Comparison of ENCODE assay signal across 8 cellular contexts in the genomic region with DNA sequence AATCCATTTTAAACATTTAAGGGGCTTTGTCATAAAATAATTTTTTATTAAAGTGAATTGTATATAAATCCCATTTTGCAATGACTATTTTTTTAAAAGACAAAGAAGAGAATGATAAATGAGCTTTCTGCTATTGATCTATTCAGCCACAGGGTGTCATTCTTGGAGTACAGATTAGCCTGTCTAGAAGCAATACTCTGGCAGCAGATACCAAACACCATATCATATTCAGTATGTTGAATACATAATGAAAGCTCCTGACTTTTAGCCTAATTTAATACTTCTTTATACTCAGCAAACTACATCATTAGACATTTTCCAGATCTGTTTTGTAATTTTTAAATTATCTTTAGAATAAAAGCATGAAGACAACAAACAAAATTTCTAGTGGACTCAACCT.
A peak's percentile ranks its signal among the peaks of the same experiment; 100 is the strongest.
DNase-seq lines count a peak whose midpoint lies in the region; ATAC-seq, FAIRE-seq and TF ChIP-seq lines count a peak whose summit lies in the region.

No MANE protein-coding gene starts in this region.

- no peak overlapping the region for H2AFZ ChIP-seq in HepG2 (ENCODE audit: low read length)
- no peak overlapping the region for H2AFZ ChIP-seq in neuronal stem cell (ENCODE audit: low read length)

- no TSS peak for BruUV-seq in HepG2 (replicated peaks; lab: Mats Ljungman, UMichigan)

- ATAC-seq in HepG2 (peak; percentile 75), HG02588 (IDR thresholded peaks at IDR 0.05; ENCODE audit: unreplicated experiment) (no peak), HG03175 (IDR thresholded peaks at IDR 0.05; ENCODE audit: unreplicated experiment) (no peak)

- H2BK12ac ChIP-seq in neuronal stem cell (ENCODE audit: low read length) = no peak overlapping the region

- no peaks in the 10 kb centered on the region for H3K79me2 ChIP-seq in HepG2 (ENCODE audit: insufficient read depth, low read length)

- FAIRE-seq in HepG2 (lab: Jason Lieb, UNC) = no peak

- no peak overlapping the region for H3K23ac ChIP-seq in neuronal stem cell (ENCODE audit: low read depth, low read length, poor library complexity)

- H2BK15ac ChIP-seq in neuronal stem cell (ENCODE audit: low read length) = no peak overlapping the region

- no peak overlapping the region for H3K4ac ChIP-seq in neuronal stem cell (ENCODE audit: low read length)

- no peaks in the 10 kb centered on the region for H3K9me3 ChIP-seq in HepG2 (ENCODE audit: low read length)
- no peaks in the 10 kb centered on the region for H3K9me3 ChIP-seq in sigmoid colon
- no peaks in the 10 kb centered on the region for H3K9me3 ChIP-seq in neuronal stem cell (replicated peaks in 1 of 2; ENCODE audit: control insufficient read depth in 2 of 2, insufficient read depth in 1 of 2, low read depth in 1 of 2, low read length in 2 of 2)

- H3K36me3 ChIP-seq in HepG2 (replicated peaks in 1 of 2; ENCODE audit: control insufficient read depth in 1 of 2, insufficient read depth in 2 of 2, low read length in 2 of 2) (no peaks in the 10 kb centered on the region), sigmoid colon (no peaks in the 10 kb centered on the region), neuronal stem cell (replicated peaks in 1 of 2; ENCODE audit: control insufficient read depth in 2 of 2, insufficient read depth in 2 of 2, low read length in 2 of 2) (no peaks in the 10 kb centered on the region)

- POLR2A ChIA-PET in HepG2 (lab: Yijun Ruan, JAX) = no interaction called here

- no peak overlapping the region for H2BK5ac ChIP-seq in neuronal stem cell (ENCODE audit: low read length)

- H3K27me3 ChIP-seq in HepG2 (ENCODE audit: control insufficient read depth in 1 of 2, insufficient read depth in 2 of 2, low read length in 2 of 2) (no peaks in the 10 kb centered on the region), sigmoid colon (no peaks in the 10 kb centered on the region), neuronal stem cell (ENCODE audit: control insufficient read depth in 3 of 3, insufficient read depth in 3 of 3, low read depth in 1 of 3, low read length in 3 of 3) (no peaks in the 10 kb centered on the region)

- no peak for TF ChIP-seq EP300 in HepG2 (IDR thresholded peaks at IDR 0.05; ENCODE audit: low read depth in 2 of 2, low read length in 2 of 2)
- no peak for TF ChIP-seq EP300 in HepG2 (CRISPR knock-in tag; IDR thresholded peaks at IDR 0.05; ENCODE audit: borderline replicate concordance)
- TF ChIP-seq EP300 in sigmoid colon (IDR thresholded peaks at IDR 0.05) = no peak

- H4K20me1 ChIP-seq in HepG2 (ENCODE audit: insufficient read depth, low read length) = no peaks in the 10 kb centered on the region

- intact Hi-C loops in HepG2 (cut with micrococcal nuclease; ENCODE audit: unreplicated experiment) (loop anchor here (1.0 to 5.0 kb wide), 5 partner anchors 202 to 729 kb away; no protein-coding TSS in a partner anchor), sigmoid colon (cut with DNase I) (loop anchor here (5.0 kb wide), 1 partner anchor 572 kb away; no protein-coding TSS in a partner anchor)

- TF ChIP-seq CTCF in GM10266 (IDR thresholded peaks at IDR 0.05; ENCODE audit: control insufficient read depth, insufficient read depth, low read depth, missing control alignments) (peak; percentile 29), HepG2 (CRISPR knock-in tag; IDR thresholded peaks at IDR 0.05) (peak; percentile 51), sigmoid colon (IDR thresholded peaks at IDR 0.05) (peak in 2 of 4 experiments; percentile 18 to 33)

- in situ Hi-C loops in T47D (cut with HindIII; ENCODE audit: low pct_unique_long_range_greater_than_20kb, low sequenced_read_pairs) = no loop called here
- in situ Hi-C loops in HepG2 (cut with HindIII; ENCODE audit: extremely low pct_ligation_motif_present, low pct_unique_long_range_greater_than_20kb) = loop anchor here (5.0 to 10.0 kb wide), 3 partner anchors 199 to 572 kb away; a partner anchor contains a TSS

- CTCF ChIA-PET in HepG2 (lab: Yijun Ruan, JAX; ENCODE audit: low intra/inter-chr PET ratio, low total read pairs) = interaction anchor here (0.9 to 1.7 kb wide), 4 partner anchors 202 to 570 kb away, joined by 3 to 19 read pairs (median 4); no protein-coding TSS in a partner anchor

- no peak overlapping the region for H2AK5ac ChIP-seq in neuronal stem cell (ENCODE audit: low read depth, low read length)

- H3K4me1 ChIP-seq in HepG2 (ENCODE audit: insufficient read depth, low read length) (no peaks in the 10 kb centered on the region), sigmoid colon (no peaks in the 10 kb centered on the region), neuronal stem cell (ENCODE audit: control insufficient read depth in 2 of 2, insufficient read depth in 1 of 2, low read depth in 1 of 2, low read length in 2 of 2) (peaks cover 0 to 2% of the 10 kb centered on the region in 2 donors)

- H3K4me2 ChIP-seq in HepG2 (ENCODE audit: low read depth, low read length) (no peak overlapping the region), neuronal stem cell (ENCODE audit: insufficient read depth, low read length, poor library complexity, severe bottlenecking) (no peak overlapping the region)

- TF ChIP-seq POLR2A in HepG2 (IDR thresholded peaks at IDR 0.05; ENCODE audit: insufficient read depth in 1 of 2, low read depth in 2 of 2, low read length in 2 of 2) (no peak), sigmoid colon (IDR thresholded peaks at IDR 0.05) (no peak)

- no peak overlapping the region for H3K14ac ChIP-seq in neuronal stem cell (ENCODE audit: low read length)

- H2BK120ac ChIP-seq in neuronal stem cell (ENCODE audit: low read depth, low read length) = no peak overlapping the region

- no peak overlapping the region for H4K91ac ChIP-seq in neuronal stem cell (ENCODE audit: low read depth, low read length, poor library complexity)

- H3K27ac ChIP-seq in HepG2 (ENCODE audit: extremely low read length, insufficient read depth, low read length) (no peak overlapping the region), sigmoid colon (no peak overlapping the region), neuronal stem cell (replicated peaks; ENCODE audit: low read length) (no peak overlapping the region)

- H3K9ac ChIP-seq in HepG2 (ENCODE audit: insufficient read depth, low read depth, low read length) (no peak overlapping the region), neuronal stem cell (ENCODE audit: low read depth, low read length, poor library complexity) (no peak overlapping the region)

- H3K79me1 ChIP-seq in neuronal stem cell (ENCODE audit: low read depth, low read length) = no peaks in the 10 kb centered on the region

- H3K4me3 ChIP-seq in HepG2 (replicated peaks in 1 of 3; ENCODE audit: insufficient read depth in 1 of 3, low read depth in 2 of 3, low read length in 3 of 3) (no peak overlapping the region), sigmoid colon (no peak overlapping the region), neuronal stem cell (ENCODE audit: low read length in 2 of 2) (no peak overlapping the region)

- H3K18ac ChIP-seq in neuronal stem cell (ENCODE audit: low read length) = no peak overlapping the region

- H4K8ac ChIP-seq in neuronal stem cell (ENCODE audit: low read depth, low read length) = no peak overlapping the region

- no peak for TF ChIP-seq RAD21 in HepG2 (CRISPR knock-in tag; IDR thresholded peaks at IDR 0.05)

- DNase-seq in GM10266 (ENCODE audit: extremely low spot score) = no peak
- peak; percentile 19 to 25 for DNase-seq in NCI-H2081 (lab: John Stamatoyannopoulos, UW)
- peak; percentile 6 to 62 for DNase-seq in T47D (ENCODE audit: low read depth in 1 of 2, low spot score in 1 of 2)
- peak; percentile 15 for DNase-seq in HepG2 (ENCODE audit: low spot score)
- no peak for DNase-seq in sigmoid colon
- no peak for DNase-seq in neuronal stem cell (ENCODE audit: low spot score)

TF ChIP-seq in HepG2, 621 proteins besides CTCF, POLR2A, EP300 and RAD21:
- TF ChIP-seq STAG1 (CRISPR knock-in tag; IDR thresholded peaks at IDR 0.05) (peak; percentile 74), SP4 (CRISPR knock-in tag; IDR thresholded peaks at IDR 0.05) (no peak), SMC3 (IDR thresholded peaks at IDR 0.05; ENCODE audit: low read length) (peak; percentile 59; the same call in 1 of the 2 replicates), SIN3B (IDR thresholded peaks at IDR 0.05; ENCODE audit: low read length) (no peak)
- TF ChIP-seq, protein P1, sequence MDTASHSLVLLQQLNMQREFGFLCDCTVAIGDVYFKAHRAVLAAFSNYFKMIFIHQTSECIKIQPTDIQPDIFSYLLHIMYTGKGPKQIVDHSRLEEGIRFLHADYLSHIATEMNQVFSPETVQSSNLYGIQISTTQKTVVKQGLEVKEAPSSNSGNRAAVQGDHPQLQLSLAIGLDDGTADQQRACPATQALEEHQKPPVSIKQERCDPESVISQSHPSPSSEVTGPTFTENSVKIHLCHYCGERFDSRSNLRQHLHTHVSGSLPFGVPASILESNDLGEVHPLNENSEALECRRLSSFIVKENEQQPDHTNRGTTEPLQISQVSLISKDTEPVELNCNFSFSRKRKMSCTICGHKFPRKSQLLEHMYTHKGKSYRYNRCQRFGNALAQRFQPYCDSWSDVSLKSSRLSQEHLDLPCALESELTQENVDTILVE (CRISPR knock-in tag; IDR thresholded peaks at IDR 0.05) = no peak

Comparison
In these comparisons a context has a peak if more than half of its experiments do, and no peak if none do; other contexts are left out.
1. DNase-seq: peak in NCI-H2081 (2 of 2), T47D (2 of 2) and HepG2 (single experiment); none in GM10266 (single experiment), sigmoid colon (single experiment) and neuronal stem cell (single experiment).